Comparison of ENCODE assay signal across 10 cellular contexts in the genomic region with DNA sequence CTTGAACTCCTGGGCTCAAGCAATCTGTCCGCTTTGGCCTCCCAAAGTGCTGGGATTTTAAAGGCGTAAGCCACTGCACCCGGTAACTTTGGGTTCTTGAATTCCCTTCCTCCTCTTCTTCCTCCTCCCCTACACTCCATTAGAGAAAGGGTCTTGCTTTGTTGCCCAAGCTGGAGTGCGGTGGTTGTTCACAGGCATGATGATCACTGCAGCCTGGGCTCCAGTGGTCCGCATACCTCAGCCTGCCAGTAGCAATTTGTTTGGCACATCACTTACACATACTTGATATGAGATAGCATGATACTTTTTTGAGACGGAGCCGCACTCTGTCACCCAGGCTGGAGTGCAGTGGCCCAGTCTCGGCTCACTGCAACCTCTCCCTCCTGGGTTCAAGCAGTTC. TPM values are rescaled to one million over a fixed set of nuclear protein-coding genes. Genes with fewer than 3 reads are reported as not detected.
DNase-seq lines count a peak whose midpoint lies in the region; FAIRE-seq and TF ChIP-seq lines count a peak whose summit lies in the region.
"Had no signal": no experiment of that assay in that cellular context is flagged by ENCODE, and none has a peak within 500 bp of the region (broad histone marks: within the 10 kb centered on the region; RNA-seq: fewer than 3 reads in every experiment).

No MANE protein-coding gene starts in this region.

- DNase-seq in Caco-2 (no peak), HFFc6 (no peak), astrocyte (ENCODE audit: low read depth) (no peak), neural progenitor cell (ENCODE audit: low spot score) (no peak), PC-9 (no peak), NCI-H748 (lab: John Stamatoyannopoulos, UW; ENCODE audit: unreplicated experiment) (no peak), NCI-H2171 treated with DMSO at 0.1 percent for 48 hours (lab: John Stamatoyannopoulos, UW) (no peak)
- DNase-seq: dermis blood vessel endothelial cell, NCI-H146 had no signal

- H3K27me3 ChIP-seq in Caco-2 (replicated peaks; ENCODE audit: control insufficient read depth, insufficient read depth, low read length) (no peaks in the 10 kb centered on the region), astrocyte (ENCODE audit: insufficient read depth, low read length) (no peaks in the 10 kb centered on the region), neural progenitor cell (no peaks in the 10 kb centered on the region), PC-9 (ENCODE audit: insufficient read depth, low read depth) (no peaks in the 10 kb centered on the region)

- H3K27ac Mint-ChIP-seq in Caco-2 (ENCODE audit: unreplicated experiment), result peak overlapping the region; percentile 12
- peak overlapping the region; percentile 64 for H3K27ac Mint-ChIP-seq in HFFc6
- H3K27ac Mint-ChIP-seq in astrocyte (ENCODE audit: unreplicated experiment), result peak overlapping the region; percentile 72
- H3K27ac Mint-ChIP-seq in neural progenitor cell, result peak overlapping the region; percentile 65

- H3K9me3 Mint-ChIP-seq in Caco-2 (ENCODE audit: unreplicated experiment) (no peaks in the 10 kb centered on the region), HFFc6 (peaks cover 4% of the 10 kb centered on the region; the same call in 1 of the 2 replicates), astrocyte (ENCODE audit: unreplicated experiment) (peaks cover 3% of the 10 kb centered on the region), neural progenitor cell (peaks cover 12% of the 10 kb centered on the region)

- H3F3A ChIP-seq in neural progenitor cell (ENCODE audit: low read depth) (peaks cover 21% of the 10 kb centered on the region), PC-9 (ENCODE audit: insufficient read depth, low read depth) (peaks cover 19% of the 10 kb centered on the region)

- POLR2A ChIA-PET in Caco-2 (lab: Charles Lee), result no interaction called here
- POLR2A ChIA-PET in PC-9 (lab: Charles Lee; ENCODE audit: unreplicated experiment), result no interaction called here

- H4K20me1 ChIP-seq in astrocyte (ENCODE audit: insufficient read depth, low read length) (peaks cover 58% of the 10 kb centered on the region), neural progenitor cell (ENCODE audit: low read depth) (no peaks in the 10 kb centered on the region), PC-9 (ENCODE audit: insufficient read depth) (no peaks in the 10 kb centered on the region)

- peak overlapping the region; percentile 92 for H3K4me2 ChIP-seq in astrocyte (ENCODE audit: low read length)
- H3K4me2 ChIP-seq in neural progenitor cell, result no peak overlapping the region
- no peak overlapping the region for H3K4me2 ChIP-seq in PC-9

- H3K9me2 ChIP-seq in PC-9 (ENCODE audit: insufficient read depth), result no peaks in the 10 kb centered on the region

- H3K27me3 Mint-ChIP-seq in Caco-2 (ENCODE audit: insufficient read depth, unreplicated experiment) (no peaks in the 10 kb centered on the region), HFFc6 (ENCODE audit: insufficient read depth) (peaks cover 1% of the 10 kb centered on the region), astrocyte (ENCODE audit: low read depth, unreplicated experiment) (no peaks in the 10 kb centered on the region), neural progenitor cell (ENCODE audit: insufficient read depth, low read depth) (peaks cover 9% of the 10 kb centered on the region)

- no peak for FAIRE-seq in astrocyte (lab: Jason Lieb, UNC)

- H3K36me3 Mint-ChIP-seq in Caco-2 (ENCODE audit: insufficient read depth, unreplicated experiment) (peaks cover 14% of the 10 kb centered on the region), HFFc6 (ENCODE audit: low read depth) (peaks cover 43% of the 10 kb centered on the region), astrocyte (ENCODE audit: low read depth, unreplicated experiment) (peaks cover 15% of the 10 kb centered on the region), neural progenitor cell (peaks cover 36% of the 10 kb centered on the region)

- H3K9me3 ChIP-seq in Caco-2, result no peaks in the 10 kb centered on the region
- H3K9me3 ChIP-seq in astrocyte (ENCODE audit: insufficient read depth, low read depth, low read length), result no peaks in the 10 kb centered on the region
- no peaks in the 10 kb centered on the region for H3K9me3 ChIP-seq in neural progenitor cell (ENCODE audit: low read depth)
- no peaks in the 10 kb centered on the region for H3K9me3 ChIP-seq in PC-9 (ENCODE audit: insufficient read depth, low read depth)

- no peak overlapping the region for H3K27ac ChIP-seq in astrocyte (ENCODE audit: low read depth, low read length)
- H3K27ac ChIP-seq in neural progenitor cell, result no peak overlapping the region
- H3K27ac ChIP-seq in PC-9, result no peak overlapping the region
- H3K27ac ChIP-seq: parathyroid adenoma had no signal

- peaks cover 13% of the 10 kb centered on the region for H3K4me1 Mint-ChIP-seq in Caco-2 (ENCODE audit: low read depth, unreplicated experiment)
- peaks cover 43% of the 10 kb centered on the region for H3K4me1 Mint-ChIP-seq in HFFc6 (ENCODE audit: low read depth)
- peaks cover 6% of the 10 kb centered on the region for H3K4me1 Mint-ChIP-seq in astrocyte (ENCODE audit: low read depth, unreplicated experiment)
- H3K4me1 Mint-ChIP-seq in neural progenitor cell, result peaks cover 20% of the 10 kb centered on the region

- H3K9ac ChIP-seq in astrocyte (ENCODE audit: low read length) (no peak overlapping the region), neural progenitor cell (no peak overlapping the region)
- H3K9ac ChIP-seq: parathyroid adenoma had no signal

- H2AFZ ChIP-seq in astrocyte (ENCODE audit: low read depth, low read length) (no peak overlapping the region), neural progenitor cell (replicated peaks) (no peak overlapping the region), PC-9 (no peak overlapping the region)
- H2AFZ ChIP-seq: parathyroid adenoma had no signal

- H3K4me1 ChIP-seq in Caco-2 (peaks cover 6% of the 10 kb centered on the region), astrocyte (ENCODE audit: insufficient read depth, low read length) (peaks cover 11% of the 10 kb centered on the region), neural progenitor cell (peaks cover 6% of the 10 kb centered on the region), PC-9 (replicated peaks; ENCODE audit: insufficient read depth) (peaks cover 15% of the 10 kb centered on the region)
- H3K4me1 ChIP-seq: parathyroid adenoma had no signal

- BruUV-seq in Caco-2 (replicated peaks; lab: Mats Ljungman, UMichigan) (no TSS peak), PC-9 (replicated peaks; lab: Mats Ljungman, UMichigan) (no TSS peak)

- H3K79me2 ChIP-seq in astrocyte (ENCODE audit: insufficient read depth, low read length) (peaks cover 71% of the 10 kb centered on the region), neural progenitor cell (ENCODE audit: low read depth) (peaks cover 68% of the 10 kb centered on the region), PC-9 (ENCODE audit: low read depth) (peaks cover 20% of the 10 kb centered on the region; the same call in 1 of the 2 replicates)

- H3K4me3 Mint-ChIP-seq in Caco-2 (ENCODE audit: unreplicated experiment) (peak overlapping the region; percentile 83), HFFc6 (peak overlapping the region; percentile 93), astrocyte (ENCODE audit: unreplicated experiment) (peak overlapping the region; percentile 96), neural progenitor cell (peak overlapping the region; percentile 95)

- H3K36me3 ChIP-seq in Caco-2 (ENCODE audit: control insufficient read depth, insufficient read depth, low read length) (no peaks in the 10 kb centered on the region), astrocyte (ENCODE audit: insufficient read depth, low read length) (peaks cover 8% of the 10 kb centered on the region), neural progenitor cell (no peaks in the 10 kb centered on the region), PC-9 (ENCODE audit: low read depth) (no peaks in the 10 kb centered on the region)

- no peak overlapping the region for H3K4me3 ChIP-seq in Caco-2 (ENCODE audit: low read depth, low read length)
- H3K4me3 ChIP-seq in astrocyte (ENCODE audit: insufficient read depth, low read depth, low read length), result no peak overlapping the region
- no peak overlapping the region for H3K4me3 ChIP-seq in neural progenitor cell
- H3K4me3 ChIP-seq in PC-9, result no peak overlapping the region

- no peak for TF ChIP-seq CTCF in Caco-2 (IDR thresholded peaks at IDR 0.05; ENCODE audit: insufficient read depth in 1 of 2, low read depth in 1 of 2, low read length in 1 of 2, severe bottlenecking in 1 of 2, unreplicated experiment in 1 of 2)
- TF ChIP-seq CTCF in HFFc6 (IDR thresholded peaks at IDR 0.05), result no peak
- TF ChIP-seq CTCF in astrocyte (IDR thresholded peaks at IDR 0.05; ENCODE audit: insufficient read depth, low read depth, low read length), result no peak
- TF ChIP-seq CTCF in neural progenitor cell (IDR thresholded peaks at IDR 0.05), result no peak
- TF ChIP-seq CTCF in PC-9 (conservative IDR thresholded peaks at IDR 0.05), result no peak

- intact Hi-C loops in Caco-2 (cut with micrococcal nuclease; ENCODE audit: unreplicated experiment) (no loop called here), PC-9 (cut with micrococcal nuclease; ENCODE audit: unreplicated experiment) (no loop called here)

- CTCF ChIA-PET in Caco-2 (lab: Charles Lee), result no interaction called here
- CTCF ChIA-PET in PC-9 (lab: Charles Lee), result interaction anchor here (0.7 kb wide), 1 partner anchor 1404 kb away, joined by 4 read pairs; no protein-coding TSS in a partner anchor

RNA-seq across cellular contexts. Expression of a gene that starts 2.2 kb away (rescaled TPM):
- total RNA-seq in Caco-2 (2022) (38.8 and 39.2 TPM in 2 replicates), astrocyte (115 and 132 TPM in 2 replicates), neural progenitor cell (ENCODE audit: low replicate concordance) (47.4 and 91.2 TPM in 2 replicates), PC-9 (2021) (19.2 and 20.0 TPM in 2 replicates)
- 100 to 1,000 TPM; 130 to 189 (median 145) TPM for total RNA-seq in HFFc6 (2021; fragmentation: NEBNext Ultra II Directional; extraction: Animal tissue kit (Norgen Biotek cat#: 25700))

Comparison
In these comparisons a context has a peak if more than half of its experiments do, and no peak if none do; other contexts are left out.
1. H3K27ac Mint-ChIP-seq: peak in every context shown above with its lines; median percentile 72 in astrocyte; 65 in neural progenitor cell; 64 in HFFc6; 12 in Caco-2.